ENCODE assay signal across 19 cellular contexts in genomic region chr13:63403726-63404125, GRCh38.
"Had no signal": no experiment of that assay in that cellular context is flagged by ENCODE, and none has a peak within 500 bp of the region (broad histone marks: within the 10 kb centered on the region; RNA-seq: fewer than 3 reads in every experiment).

No MANE protein-coding gene starts in this region.

- H3K36me3 ChIP-seq: spleen, thoracic aorta, upper lobe of right lung had no signal

- H3K4me1 ChIP-seq: spleen, upper lobe of right lung had no signal

- H3K27me3 ChIP-seq: spleen, upper lobe of right lung had no signal

- H3K27me3 Mint-ChIP-seq: activated naive CD4-positive, alpha-beta T cell treated with anti-CD3 and anti-CD28 coated beads, Interleukin-2, amount 10 ng/mL, durations not matched to agents 7 days and 5 days; stimulated activated naive B cell treated with anti-CD40 and anti-IgM and Interleukin-4, amounts not matched to agents 10 μg/mL and 1 μg/mL and 100 μg/mL, for 72 hours had no signal

- H3K4me3 Mint-ChIP-seq: activated naive CD4-positive, alpha-beta T cell treated with anti-CD3 and anti-CD28 coated beads, Interleukin-2, amount 10 ng/mL, durations not matched to agents 7 days and 5 days; nephron; stimulated activated naive B cell treated with anti-CD40 and anti-IgM and Interleukin-4, amounts not matched to agents 10 μg/mL and 1 μg/mL and 100 μg/mL, for 72 hours; T-helper 2 cell treated with Interferon-gamma antibody and Interleukin-4, amounts not matched to agents 5 μg/mL and 100 μg/mL, for 36 hours had no signal

- H3K27ac ChIP-seq: spleen, thoracic aorta, upper lobe of right lung had no signal

- H3K9me3 ChIP-seq: thoracic aorta, upper lobe of right lung had no signal

- ATAC-seq: activated CD4-positive, CD25-positive, alpha-beta regulatory T cell treated with anti-CD3 and anti-CD28 coated beads, Interleukin-2, amount 50 U/mL, for 24 hours; esophagus mucosa; left lobe of liver; stimulated activated naive B cell treated with anti-CD40 and anti-IgM and Interleukin-4, amounts not matched to agents 10 μg/mL and 1 μg/mL and 100 μg/mL, for 72 hours; upper lobe of right lung had no signal

- DNase-seq: activated CD8-positive, alpha-beta memory T cell treated with anti-CD3 and anti-CD28 coated beads for 24 hours; activated CD8-positive, alpha-beta memory T cell treated with anti-CD3 and anti-CD28 coated beads, Interleukin-2, amount 50 U/mL, for 48 hours; activated effector memory CD4-positive, alpha-beta T cell treated with Interleukin-2 at 50 U/mL for 16 hours; activated naive CD4-positive, alpha-beta T cell treated with anti-CD3 and anti-CD28 coated beads, Interleukin-2, amount 10 ng/mL, durations not matched to agents 7 days and 5 days; activated T-cell treated with anti-CD3 and anti-CD28 coated beads, Interleukin-2, amount 50 U/mL, for 48 hours; effector CD4-positive, alpha-beta T cell; midbrain; nucleus accumbens; spleen; stimulated activated CD4-positive, alpha-beta T cell treated with anti-CD3 and anti-CD28 coated beads, Interleukin-4, amount 100 ng/mL, for 4 hours; stimulated activated naive B cell treated with anti-CD40 and anti-IgM and Interleukin-4, amounts not matched to agents 10 μg/mL and 1 μg/mL and 100 μg/mL, for 72 hours; SW 1271; upper lobe of right lung had no signal

- H3K9me3 Mint-ChIP-seq: nephron had no signal

- H3K36me3 Mint-ChIP-seq: activated naive CD4-positive, alpha-beta T cell treated with anti-CD3 and anti-CD28 coated beads, Interleukin-2, amount 10 ng/mL, durations not matched to agents 7 days and 5 days; stimulated activated naive B cell treated with anti-CD40 and anti-IgM and Interleukin-4, amounts not matched to agents 10 μg/mL and 1 μg/mL and 100 μg/mL, for 72 hours had no signal

- H3K27ac Mint-ChIP-seq: activated naive CD4-positive, alpha-beta T cell treated with anti-CD3 and anti-CD28 coated beads, Interleukin-2, amount 10 ng/mL, durations not matched to agents 7 days and 5 days; nephron; stimulated activated naive B cell treated with anti-CD40 and anti-IgM and Interleukin-4, amounts not matched to agents 10 μg/mL and 1 μg/mL and 100 μg/mL, for 72 hours; T-helper 2 cell treated with Interferon-gamma antibody and Interleukin-4, amounts not matched to agents 5 μg/mL and 100 μg/mL, for 36 hours had no signal

- H3K4me1 Mint-ChIP-seq: activated naive CD4-positive, alpha-beta T cell treated with anti-CD3 and anti-CD28 coated beads, Interleukin-2, amount 10 ng/mL, durations not matched to agents 7 days and 5 days; stimulated activated naive B cell treated with anti-CD40 and anti-IgM and Interleukin-4, amounts not matched to agents 10 μg/mL and 1 μg/mL and 100 μg/mL, for 72 hours had no signal

- H3K4me3 ChIP-seq: spleen, thoracic aorta, upper lobe of right lung had no signal
